ENCODE assay signal across 9 cellular contexts in genomic region chr3:42476225-42477160, GRCh38. TPM values are rescaled to one million over a fixed set of nuclear protein-coding genes. Genes with fewer than 3 reads are reported as not detected.
DNase-seq lines count a peak whose midpoint lies in the region; ATAC-seq and TF ChIP-seq lines count a peak whose summit lies in the region.
"Had no signal": no experiment of that assay in that cellular context is flagged by ENCODE, and none has a peak within 500 bp of the region (broad histone marks: within the 10 kb centered on the region; RNA-seq: fewer than 3 reads in every experiment).

No MANE protein-coding gene starts in this region.

- H3K36me3 ChIP-seq in MG63: no peaks in the 10 kb centered on the region

- H3K27me3 ChIP-seq in MG63: no peaks in the 10 kb centered on the region

- H3K36me3 Mint-ChIP-seq in dendritic cell treated with granulocyte-macrophage colony-stimulating factor and Interleukin-4, amounts not matched to agents 40 ng/mL and 50 ng/mL, for 4 days (ENCODE audit: low read depth): peaks cover 5% of the 10 kb centered on the region
- H3K36me3 Mint-ChIP-seq in progenitor cell of endocrine pancreas (ENCODE audit: insufficient read depth): peaks cover 1% of the 10 kb centered on the region

- ATAC-seq in GM19397 (IDR thresholded peaks at IDR 0.05; ENCODE audit: unreplicated experiment): no peak

- intact Hi-C loops in dendritic cell treated with granulocyte-macrophage colony-stimulating factor and Interleukin-4, amounts not matched to agents 40 ng/mL and 50 ng/mL, for 4 days (cut with micrococcal nuclease): no loop called here

- in situ Hi-C loops in KBM-7 (cut with MboI; ENCODE audit: low pct_unique_long_range_greater_than_20kb, low sequenced_read_pairs): no loop called here

- H3K4me1 Mint-ChIP-seq in dendritic cell treated with granulocyte-macrophage colony-stimulating factor and Interleukin-4, amounts not matched to agents 40 ng/mL and 50 ng/mL, for 4 days (ENCODE audit: low read depth): peaks cover 32% of the 10 kb centered on the region
- H3K4me1 Mint-ChIP-seq in progenitor cell of endocrine pancreas (ENCODE audit: low read depth): no peaks in the 10 kb centered on the region

- H3K9me3 ChIP-seq in MG63: no peaks in the 10 kb centered on the region

- TF ChIP-seq CTCF in progenitor cell of endocrine pancreas (IDR thresholded peaks at IDR 0.05; ENCODE audit: unreplicated experiment): no peak

- H3K9me3 Mint-ChIP-seq in dendritic cell treated with granulocyte-macrophage colony-stimulating factor and Interleukin-4, amounts not matched to agents 40 ng/mL and 50 ng/mL, for 4 days: peaks cover 16% of the 10 kb centered on the region
- H3K9me3 Mint-ChIP-seq in progenitor cell of endocrine pancreas (ENCODE audit: low read depth): peaks cover 11% of the 10 kb centered on the region

- H3K27ac Mint-ChIP-seq in dendritic cell treated with granulocyte-macrophage colony-stimulating factor and Interleukin-4, amounts not matched to agents 40 ng/mL and 50 ng/mL, for 4 days: peak overlapping the region; percentile 22
- H3K27ac Mint-ChIP-seq in progenitor cell of endocrine pancreas: no peak overlapping the region

- no peak overlapping the region for H3K4me3 ChIP-seq in MG63

- peak; percentile 6 for DNase-seq in CD1c-positive myeloid dendritic cell (ENCODE audit: extremely low spot score)
- peak; percentile 49 for DNase-seq in MG63
- peak; percentile 61 for DNase-seq in myocyte (ENCODE audit: low read depth)
- DNase-seq in NCI-H1092 treated with DMSO at 0.1 percent for 48 hours (lab: John Stamatoyannopoulos, UW): no peak
- no peak for DNase-seq in KBM-7
- DNase-seq in progenitor cell of endocrine pancreas (ENCODE audit: low spot score, unreplicated experiment): no peak
- DNase-seq: left cardiac atrium had no signal

- peaks cover 30% of the 10 kb centered on the region for H3K27me3 Mint-ChIP-seq in dendritic cell treated with granulocyte-macrophage colony-stimulating factor and Interleukin-4, amounts not matched to agents 40 ng/mL and 50 ng/mL, for 4 days
- H3K27me3 Mint-ChIP-seq in progenitor cell of endocrine pancreas: peaks cover 34% of the 10 kb centered on the region

- no peak overlapping the region for H3K4me3 Mint-ChIP-seq in dendritic cell treated with granulocyte-macrophage colony-stimulating factor and Interleukin-4, amounts not matched to agents 40 ng/mL and 50 ng/mL, for 4 days
- H3K4me3 Mint-ChIP-seq in progenitor cell of endocrine pancreas (ENCODE audit: low read depth): no peak overlapping the region

RNA-seq across cellular contexts. Expression of gene VIPR1, which starts 25.9 kb away (rescaled TPM):
- total RNA-seq in MG63 (2014; rRNA removed; shearing (Covaris generic); ENCODE audit: low replicate concordance): not detected in 2 replicates
- total RNA-seq in myocyte (not detected in 2 replicates), progenitor cell of endocrine pancreas (5.8 and 6.8 TPM in 2 replicates)
- polyA plus RNA-seq in myocyte (2012): not detected

Comparison
In these comparisons a context has a peak if more than half of its experiments do, and no peak if none do; other contexts are left out.
1. DNase-seq: peak in CD1c-positive myeloid dendritic cell (single experiment), MG63 (single experiment) and myocyte (single experiment); none in NCI-H1092 treated with DMSO at 0.1 percent for 48 hours (single experiment), KBM-7 (single experiment) and progenitor cell of endocrine pancreas (single experiment).